In genomic region chr22:19891350-19892248, GRCh38 we compare ENCODE assay signal across 8 cellular contexts.
A peak's percentile ranks its signal among the peaks of the same experiment; 100 is the strongest.
DNase-seq lines count a peak whose midpoint lies in the region; ATAC-seq, FAIRE-seq and TF ChIP-seq lines count a peak whose summit lies in the region.

No MANE protein-coding gene starts in this region.

- H4K20me1 ChIP-seq in DOHH2 (ENCODE audit: control insufficient read depth, insufficient read depth, low read depth, low read length) = no peaks in the 10 kb centered on the region

- peaks cover 17% of the 10 kb centered on the region for H3F3A ChIP-seq in DOHH2 (ENCODE audit: control insufficient read depth, insufficient read depth)

- H3K4me2 ChIP-seq in DOHH2 (ENCODE audit: low read length) = peak overlapping the region; percentile 87

- no peak for TF ChIP-seq CTCF in DOHH2 (IDR thresholded peaks at IDR 0.05; ENCODE audit: low read depth, low read length, poor library complexity, severe bottlenecking)

- no peaks in the 10 kb centered on the region for H3K9me3 ChIP-seq in DOHH2 (ENCODE audit: control insufficient read depth, insufficient read depth, low read length)

- DNase-seq in HTR-8/SVneo (ENCODE audit: insufficient read length, low spot score) = peak; percentile 84
- DNase-seq in RKO (ENCODE audit: low spot score) = peak; percentile 78
- DNase-seq in activated T-helper 1 cell treated with anti-CD3 and anti-CD28 coated beads, Interleukin-2, amount 50 U/mL, for 16 hours (ENCODE audit: low read depth in 1 of 2, low spot score in 1 of 2) = peak; percentile 59 to 70
- DNase-seq in hepatic stellate cell (ENCODE audit: low spot score) = peak; percentile 65
- DNase-seq in stimulated activated CD4-positive, alpha-beta T cell treated with anti-CD3 and anti-CD28 coated beads, Interleukin-12 subunit alpha, Interleukin-12 subunit beta, amount 100 ng/mL, for 4 hours = peak; percentile 74

- H3K79me2 ChIP-seq in DOHH2 (ENCODE audit: control insufficient read depth, low read length) = no peaks in the 10 kb centered on the region

- peaks cover 7% of the 10 kb centered on the region for H3K36me3 ChIP-seq in DOHH2 (ENCODE audit: control insufficient read depth, low read length)

- no peak for ATAC-seq in HG02840 (IDR thresholded peaks at IDR 0.05; ENCODE audit: low FRiP score, unreplicated experiment)
- no peak for ATAC-seq in GM21528 (IDR thresholded peaks at IDR 0.05; ENCODE audit: low FRiP score, unreplicated experiment)

- H3K4me1 ChIP-seq in DOHH2 (ENCODE audit: control insufficient read depth, low read length) = peaks cover 70% of the 10 kb centered on the region

- H3K4me3 ChIP-seq in DOHH2 (ENCODE audit: low read length) = peak overlapping the region; percentile 65

- peak overlapping the region; percentile 97 for H3K27ac ChIP-seq in DOHH2 (ENCODE audit: low read depth, low read length)

- peak; percentile 72 for FAIRE-seq in HTR-8/SVneo (lab: Jason Lieb, UNC)

- no peaks in the 10 kb centered on the region for H3K9me2 ChIP-seq in DOHH2 (replicated peaks; ENCODE audit: control insufficient read depth, low read length)

- H3K27me3 ChIP-seq in DOHH2 (ENCODE audit: control insufficient read depth, low read length) = no peaks in the 10 kb centered on the region
